13 cellular contexts compared by ENCODE assay signal in genomic region chr12:57881035-57881973, GRCh38. TPM values are rescaled to one million over a fixed set of nuclear protein-coding genes. Genes with fewer than 3 reads are reported as not detected.
DNase-seq lines count a peak whose midpoint lies in the region; ATAC-seq and TF ChIP-seq lines count a peak whose summit lies in the region.
"Had no signal": no experiment of that assay in that cellular context is flagged by ENCODE, and none has a peak within 500 bp of the region (broad histone marks: within the 10 kb centered on the region; RNA-seq: fewer than 3 reads in every experiment).

No MANE protein-coding gene starts in this region.

- ATAC-seq in HG02610 (IDR thresholded peaks at IDR 0.05; ENCODE audit: unreplicated experiment): no peak
- no peak for ATAC-seq in GM21723 (IDR thresholded peaks at IDR 0.05; ENCODE audit: unreplicated experiment)

- no peak overlapping the region for H2AFZ ChIP-seq in mammary epithelial cell (ENCODE audit: low read depth, low read length)
- no peak overlapping the region for H2AFZ ChIP-seq in hepatocyte

- peak; percentile 37 for DNase-seq in NCI-H226
- DNase-seq in mammary epithelial cell: peak; percentile 47
- no peak for DNase-seq in hepatocyte (ENCODE audit: low spot score)
- peak; percentile 66 for DNase-seq in transverse colon
- no peak for DNase-seq in SKM-1 (lab: John Stamatoyannopoulos, UW; ENCODE audit: unreplicated experiment)
- DNase-seq: activated CD4-positive, alpha-beta T cell treated with anti-CD3 and anti-CD28 coated beads, Interleukin-2, amount 50 U/mL, for 4 hours; effector CD8-positive, alpha-beta T cell; NCI-H2081; NCI-H69; T-helper 9 cell had no signal

- dilution Hi-C loops in mammary epithelial cell (cut with HindIII; ENCODE audit: low sequenced_read_pairs): no loop called here

- no peak overlapping the region for H3K4me2 ChIP-seq in mammary epithelial cell (ENCODE audit: insufficient read depth, low read depth, low read length)
- no peak overlapping the region for H3K4me2 ChIP-seq in hepatocyte

- intact Hi-C loops in mammary epithelial cell (cut with micrococcal nuclease) (no loop called here), transverse colon (cut with DNase I; ENCODE audit: low total_unique reads) (no loop called here)

- H3K4me3 ChIP-seq in mammary epithelial cell (replicated peaks in 1 of 3; ENCODE audit: insufficient read depth in 1 of 3, low read depth in 2 of 3, low read length in 3 of 3) (no peak overlapping the region), hepatocyte (no peak overlapping the region), transverse colon (no peak overlapping the region)
- H3K4me3 ChIP-seq: ovary had no signal

- no peaks in the 10 kb centered on the region for H4K20me1 ChIP-seq in mammary epithelial cell (ENCODE audit: insufficient read depth, low read length)
- no peaks in the 10 kb centered on the region for H4K20me1 ChIP-seq in hepatocyte (ENCODE audit: insufficient read depth, poor library complexity, severe bottlenecking)

- H3K27ac ChIP-seq in mammary epithelial cell (ENCODE audit: insufficient read depth, low read depth, low read length) (no peak overlapping the region), hepatocyte (peak overlapping the region; percentile 33), transverse colon (peak overlapping the region; percentile 75 to 82 (median 78))
- H3K27ac ChIP-seq: ovary had no signal

- H3K79me2 ChIP-seq in mammary epithelial cell (ENCODE audit: insufficient read depth, low read length) (no peaks in the 10 kb centered on the region), hepatocyte (no peaks in the 10 kb centered on the region)

- H3K27me3 ChIP-seq in mammary epithelial cell (ENCODE audit: insufficient read depth, low read length) (no peaks in the 10 kb centered on the region), hepatocyte (no peaks in the 10 kb centered on the region), transverse colon (no peaks in the 10 kb centered on the region)
- H3K27me3 ChIP-seq: ovary had no signal

- H3K4me1 ChIP-seq in mammary epithelial cell (ENCODE audit: insufficient read depth, low read length): peaks cover 3% of the 10 kb centered on the region
- no peaks in the 10 kb centered on the region for H3K4me1 ChIP-seq in hepatocyte (ENCODE audit: insufficient read depth)
- peaks cover 1 to 35% (median 16%) of the 10 kb centered on the region in 4 donors for H3K4me1 ChIP-seq in transverse colon

- no peak for TF ChIP-seq CTCF in mammary epithelial cell (conservative IDR thresholded peaks at IDR 0.05 in 1 of 2, IDR thresholded peaks at IDR 0.05 in 1 of 2; ENCODE audit: extremely low read depth in 1 of 2, insufficient read depth in 1 of 2, low read depth in 1 of 2, low read length in 2 of 2)
- TF ChIP-seq CTCF in hepatocyte (IDR thresholded peaks at IDR 0.05; ENCODE audit: poor library complexity): no peak
- no peak for TF ChIP-seq CTCF in transverse colon (IDR thresholded peaks at IDR 0.05)

- H3K9ac ChIP-seq in mammary epithelial cell (ENCODE audit: insufficient read depth, low read length): no peak overlapping the region

- 53% methylated on average over 9 of the region's 9 CpGs for WGBS in mammary epithelial cell (ENCODE audit: low coverage, missing lambda C conversion rate)
- 88% methylated on average over 9 of the region's 9 CpGs for WGBS in hepatocyte (ENCODE audit: low lambda C conversion rate, missing lambda C conversion rate)
- WGBS in transverse colon (ENCODE audit: low coverage in 1 of 2), 2 donors: 90 to 94% methylated on average over 8 to 9 of the region's 9 CpGs

- CTCF ChIA-PET in mammary epithelial cell (lab: Charles Lee; ENCODE audit: low non-redundant PET): no interaction called here

- in situ Hi-C loops in mammary epithelial cell (cut with MboI; ENCODE audit: low sequenced_read_pairs in 2 of 2) (no loop called here), transverse colon (cut with MboI; ENCODE audit: low pct_ligation_motif_present in 1 of 4, low pct_unique_long_range_greater_than_20kb in 1 of 4, low sequenced_read_pairs in 3 of 4) (no loop called here)

- peak; percentile 42 for TF ChIP-seq POLR2A in transverse colon (IDR thresholded peaks at IDR 0.05)

- no TSS peak for BruUV-seq in mammary epithelial cell (replicated peaks; lab: Mats Ljungman, UMichigan)

- H3K9me3 ChIP-seq in mammary epithelial cell (replicated peaks; ENCODE audit: insufficient read depth, low read length) (no peaks in the 10 kb centered on the region), hepatocyte (ENCODE audit: low read depth) (no peaks in the 10 kb centered on the region), transverse colon (no peaks in the 10 kb centered on the region)
- H3K9me3 ChIP-seq: ovary had no signal

- H3K9me2 ChIP-seq in hepatocyte (replicated peaks; ENCODE audit: insufficient read depth): no peaks in the 10 kb centered on the region

- TF ChIP-seq EP300 in transverse colon (IDR thresholded peaks at IDR 0.05; ENCODE audit: low read depth): peak; percentile 17

- H3K36me3 ChIP-seq in mammary epithelial cell (ENCODE audit: insufficient read depth, low read length) (no peaks in the 10 kb centered on the region), hepatocyte (replicated peaks; ENCODE audit: insufficient read depth, low read depth) (no peaks in the 10 kb centered on the region), transverse colon (no peaks in the 10 kb centered on the region)
- H3K36me3 ChIP-seq: ovary had no signal

RNA-seq across cellular contexts. Expression of gene CTDSP2, which starts 34.8 kb away (rescaled TPM):
- total RNA-seq in mammary epithelial cell: 10 to 100 TPM; 51.3 to 76.1 TPM
- polyA plus RNA-seq in mammary epithelial cell: 56.4 TPM
- polyA minus RNA-seq in mammary epithelial cell: 204 TPM
- total RNA-seq in hepatocyte: 96.8 and 107 TPM in 2 replicates
- 59.3 and 75.9 TPM in 2 replicates for polyA plus RNA-seq in hepatocyte
- total RNA-seq in transverse colon: 100 to 1,000 TPM; 174 to 268 (median 231) TPM

Comparison
In these comparisons a context has a peak if more than half of its experiments do, and no peak if none do; other contexts are left out.
1. DNase-seq: peak in NCI-H226 (single experiment), mammary epithelial cell (single experiment) and transverse colon (single experiment); none in hepatocyte (single experiment) and SKM-1 (single experiment).